3 cellular contexts compared by ENCODE assay signal in genomic region chr6:168877821-168878282, GRCh38.
TF ChIP-seq lines count a peak whose summit lies in the region.

No MANE protein-coding gene starts in this region.

TF ChIP-seq in Ishikawa, 13 proteins besides CTCF, POLR2A, EP300 and RAD21 (continued from another document):
- TF ChIP-seq REST (IDR thresholded peaks at IDR 0.05; ENCODE audit: low read depth), result no peak
- TF ChIP-seq MAX (IDR thresholded peaks at IDR 0.05), result 0 out of 2 replicates have a peak, but pooled peaks have one; percentile 18
- TF ChIP-seq CREB1 (IDR thresholded peaks at IDR 0.05; ENCODE audit: low read depth), result no peak
- TF ChIP-seq USF1 (IDR thresholded peaks at IDR 0.05), result no peak
- no peak for TF ChIP-seq CEBPB (IDR thresholded peaks at IDR 0.05)
- TF ChIP-seq FOXM1 (IDR thresholded peaks at IDR 0.05; ENCODE audit: borderline replicate concordance, low read depth), result no peak

TF ChIP-seq in HepG2, 621 proteins besides CTCF, POLR2A, EP300 and RAD21 (continued from another document):
- TF ChIP-seq ZBTB10 (CRISPR knock-in tag; IDR thresholded peaks at IDR 0.05; ENCODE audit: borderline replicate concordance), result no peak
- no peak for TF ChIP-seq YEATS4 (CRISPR knock-in tag; IDR thresholded peaks at IDR 0.05; ENCODE audit: borderline replicate concordance)
- TF ChIP-seq HDAC2 (CRISPR knock-in tag; IDR thresholded peaks at IDR 0.05), result no peak
- TF ChIP-seq SMARCC2 (IDR thresholded peaks at IDR 0.05), result no peak
- no peak for TF ChIP-seq TCF12 (IDR thresholded peaks at IDR 0.05)
- TF ChIP-seq TCF12 (CRISPR knock-in tag; IDR thresholded peaks at IDR 0.05), result no peak
- TF ChIP-seq ZBTB44 (CRISPR knock-in tag; IDR thresholded peaks at IDR 0.05), result no peak
TF ChIP-seq in HepG2: peak in this region for 0.

TF ChIP-seq in SK-N-SH, 30 proteins besides CTCF, POLR2A, EP300 and RAD21 (continued from another document):
- no peak for TF ChIP-seq REST (IDR thresholded peaks at IDR 0.05; ENCODE audit: low read depth, low read length)
- TF ChIP-seq SIN3A (IDR thresholded peaks at IDR 0.05; ENCODE audit: borderline replicate concordance, low read depth, low read length), result no peak
- no peak for TF ChIP-seq TAF1 (IDR thresholded peaks at IDR 0.05; ENCODE audit: borderline replicate concordance, low read depth, low read length)
- no peak for TF ChIP-seq FOXM1 (IDR thresholded peaks at IDR 0.05; ENCODE audit: low read depth)
- no peak for TF ChIP-seq TEAD4 (IDR thresholded peaks at IDR 0.05; ENCODE audit: borderline replicate concordance, insufficient read depth)
- TF ChIP-seq MXI1 (IDR thresholded peaks at IDR 0.05; ENCODE audit: low read depth, low read length), result no peak
- TF ChIP-seq RCOR1 (IDR thresholded peaks at IDR 0.05; ENCODE audit: low read length), result no peak
- TF ChIP-seq GABPA (IDR thresholded peaks at IDR 0.05; ENCODE audit: low read depth), result no peak
